12 cellular contexts compared by ENCODE assay signal in the genomic region with DNA sequence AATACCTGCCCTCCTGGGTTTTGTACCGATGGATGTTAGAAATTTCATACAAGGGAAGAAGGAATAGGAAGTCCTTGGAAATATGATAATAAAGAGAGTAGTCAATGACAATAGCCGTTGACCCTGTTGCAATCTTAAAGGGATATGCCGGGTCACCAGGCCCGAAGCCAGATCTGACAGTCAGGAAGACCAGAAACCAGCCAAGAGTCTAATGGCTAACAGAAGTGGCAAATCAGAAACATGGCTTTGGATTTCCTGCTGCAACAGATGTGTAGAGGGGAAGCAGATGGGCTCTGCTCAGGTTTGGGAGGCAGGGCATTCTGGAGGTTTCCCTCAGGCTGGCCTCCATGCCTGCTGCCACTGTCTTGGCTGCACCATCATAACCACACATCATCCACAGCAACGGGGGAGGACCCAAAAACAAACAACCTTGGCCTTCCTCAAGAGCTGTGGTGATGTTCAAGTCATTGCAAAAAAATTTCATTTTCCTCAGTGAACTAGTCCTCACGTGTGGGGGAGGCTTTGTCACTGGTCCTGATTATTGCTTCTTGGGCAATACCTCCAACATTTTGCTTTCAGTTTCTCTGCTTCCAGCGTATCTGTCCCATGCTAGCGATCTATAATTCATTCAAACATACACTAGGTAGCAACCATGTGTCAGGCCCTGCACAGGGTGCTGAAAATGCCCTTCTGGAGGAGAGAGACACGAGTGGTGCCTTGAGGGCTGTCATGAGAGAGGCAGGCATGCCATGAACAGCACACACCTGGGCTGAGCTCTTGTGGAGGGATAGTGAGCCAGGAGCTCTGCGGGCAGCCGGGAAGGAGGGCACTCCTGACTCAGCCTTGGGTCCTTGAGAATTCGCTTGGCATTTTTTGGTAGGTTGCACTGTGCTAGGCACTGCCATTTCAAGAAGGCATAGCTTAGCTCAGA. TPM values are rescaled to one million over a fixed set of nuclear protein-coding genes. Genes with fewer than 3 reads are reported as not detected.
DNase-seq lines count a peak whose midpoint lies in the region; ATAC-seq and TF ChIP-seq lines count a peak whose summit lies in the region.
"Had no signal": no experiment of that assay in that cellular context is flagged by ENCODE, and none has a peak within 500 bp of the region (broad histone marks: within the 10 kb centered on the region; RNA-seq: fewer than 3 reads in every experiment).

No MANE protein-coding gene starts in this region.

- H3K4me1 Mint-ChIP-seq in nephron progenitor cell: peaks cover 69% of the 10 kb centered on the region
- no peaks in the 10 kb centered on the region for H3K4me1 Mint-ChIP-seq in CD8-positive, alpha-beta memory T cell
- H3K4me1 Mint-ChIP-seq: activated naive CD4-positive, alpha-beta T cell treated with anti-CD3 and anti-CD28 coated beads, Interleukin-2, amount 50 U/mL, for 24 hours had no signal

- H3K4me3 Mint-ChIP-seq in nephron progenitor cell: peak overlapping the region; percentile 67
- H3K4me3 Mint-ChIP-seq in CD8-positive, alpha-beta memory T cell: no peak overlapping the region
- H3K4me3 Mint-ChIP-seq: activated naive CD4-positive, alpha-beta T cell treated with anti-CD3 and anti-CD28 coated beads, Interleukin-2, amount 50 U/mL, for 24 hours; CD8-positive, alpha-beta T cell; T-helper 2 cell treated with Interferon-gamma antibody and Interleukin-4, amounts not matched to agents 5 μg/mL and 100 μg/mL, for 36 hours had no signal

- no peak for TF ChIP-seq POLR2A in esophagus muscularis mucosa (IDR thresholded peaks at IDR 0.05; ENCODE audit: low read depth)

- ATAC-seq in HG02870 (IDR thresholded peaks at IDR 0.05; ENCODE audit: unreplicated experiment): no peak
- ATAC-seq: CD8-positive, alpha-beta T cell had no signal

- CTCF ChIA-PET in CD8-positive, alpha-beta memory T cell (lab: Charles Lee): interaction anchor here (0.8 kb wide), 1 partner anchor 75 kb away, joined by 3 read pairs; no protein-coding TSS in a partner anchor

- no peaks in the 10 kb centered on the region for H3K9me3 ChIP-seq in esophagus muscularis mucosa
- no peaks in the 10 kb centered on the region for H3K9me3 ChIP-seq in CD8-positive, alpha-beta memory T cell (ENCODE audit: low read length)

- POLR2A ChIA-PET in CD8-positive, alpha-beta memory T cell (lab: Charles Lee): no interaction called here

- H3K9me3 Mint-ChIP-seq in nephron progenitor cell: peaks cover 3% of the 10 kb centered on the region
- H3K9me3 Mint-ChIP-seq in CD8-positive, alpha-beta memory T cell: no peaks in the 10 kb centered on the region
- H3K9me3 Mint-ChIP-seq: activated naive CD4-positive, alpha-beta T cell treated with anti-CD3 and anti-CD28 coated beads, Interleukin-2, amount 50 U/mL, for 24 hours; CD8-positive, alpha-beta T cell; T-helper 2 cell treated with Interferon-gamma antibody and Interleukin-4, amounts not matched to agents 5 μg/mL and 100 μg/mL, for 36 hours had no signal

- H3K27ac Mint-ChIP-seq in nephron progenitor cell: peak overlapping the region; percentile 98
- peak overlapping the region in 1 of 8 donors; percentile 56 for H3K27ac Mint-ChIP-seq in CD8-positive, alpha-beta memory T cell
- H3K27ac Mint-ChIP-seq: activated naive CD4-positive, alpha-beta T cell treated with anti-CD3 and anti-CD28 coated beads, Interleukin-2, amount 50 U/mL, for 24 hours; CD8-positive, alpha-beta T cell; T-helper 2 cell treated with Interferon-gamma antibody and Interleukin-4, amounts not matched to agents 5 μg/mL and 100 μg/mL, for 36 hours had no signal

- no peak overlapping the region for H3K4me3 ChIP-seq in esophagus muscularis mucosa
- H3K4me3 ChIP-seq in CD8-positive, alpha-beta memory T cell (ENCODE audit: low read length): no peak overlapping the region

- H3K27me3 ChIP-seq in esophagus muscularis mucosa: no peaks in the 10 kb centered on the region
- no peaks in the 10 kb centered on the region for H3K27me3 ChIP-seq in CD8-positive, alpha-beta memory T cell (ENCODE audit: insufficient read depth, low read length, poor library complexity, severe bottlenecking)

- intact Hi-C loops in esophagus muscularis mucosa (cut with DNase I): no loop called here

- H3K36me3 ChIP-seq in esophagus muscularis mucosa: no peaks in the 10 kb centered on the region
- no peaks in the 10 kb centered on the region for H3K36me3 ChIP-seq in CD8-positive, alpha-beta memory T cell (ENCODE audit: insufficient read depth, low read length)

- DNase-seq in AG08396 (ENCODE audit: low spot score) (peak; percentile 63), MV-4-11 (lab: John Stamatoyannopoulos, UW) (peak; percentile 63), esophagus muscularis mucosa (ENCODE audit: extremely low spot score) (no peak), nephron progenitor cell (no peak), iPS-NIHi7 (ENCODE audit: extremely low spot score) (no peak), GF-D8 (lab: John Stamatoyannopoulos, UW) (no peak)
- DNase-seq in CD8-positive, alpha-beta memory T cell: no peak
- DNase-seq: CD8-positive, alpha-beta T cell; NCI-H2029 treated with DMSO at 0.1 percent for 48 hours had no signal

- TF ChIP-seq CTCF in esophagus muscularis mucosa (IDR thresholded peaks at IDR 0.05) (no peak), nephron progenitor cell (IDR thresholded peaks at IDR 0.05) (no peak)

- TF ChIP-seq EP300 in esophagus muscularis mucosa (IDR thresholded peaks at IDR 0.05): no peak

- peaks cover 35 to 46% (median 42%) of the 10 kb centered on the region in 4 donors for H3K4me1 ChIP-seq in esophagus muscularis mucosa
- no peaks in the 10 kb centered on the region for H3K4me1 ChIP-seq in CD8-positive, alpha-beta memory T cell (ENCODE audit: insufficient read depth, low read length)

- 73% methylated on average over 12 of the region's 12 CpGs for WGBS in esophagus muscularis mucosa

- peaks cover 5% of the 10 kb centered on the region for H3K27me3 Mint-ChIP-seq in nephron progenitor cell (ENCODE audit: low read depth, poor library complexity)
- peaks cover 4 to 19% of the 10 kb centered on the region in 2 donors for H3K27me3 Mint-ChIP-seq in CD8-positive, alpha-beta memory T cell
- H3K27me3 Mint-ChIP-seq: activated naive CD4-positive, alpha-beta T cell treated with anti-CD3 and anti-CD28 coated beads, Interleukin-2, amount 50 U/mL, for 24 hours had no signal

- H3K36me3 Mint-ChIP-seq in nephron progenitor cell (ENCODE audit: low read depth): no peaks in the 10 kb centered on the region
- no peaks in the 10 kb centered on the region for H3K36me3 Mint-ChIP-seq in CD8-positive, alpha-beta memory T cell
- H3K36me3 Mint-ChIP-seq: activated naive CD4-positive, alpha-beta T cell treated with anti-CD3 and anti-CD28 coated beads, Interleukin-2, amount 50 U/mL, for 24 hours; CD8-positive, alpha-beta T cell had no signal

- H3K27ac ChIP-seq in esophagus muscularis mucosa (replicated peaks in 1 of 4): peak overlapping the region; percentile 75 to 77 (median 76)
- H3K27ac ChIP-seq in CD8-positive, alpha-beta memory T cell (ENCODE audit: low read depth, low read length): no peak overlapping the region

RNA-seq across cellular contexts. Expression of a gene that starts 48.2 kb away (rescaled TPM):
- total RNA-seq in esophagus muscularis mucosa: 10 to 100 TPM; 12.3 to 20.2 (median 17.5) TPM
- total RNA-seq in CD8-positive, alpha-beta memory T cell: under 1 TPM; 0.84 to 0.98 TPM
- polyA plus RNA-seq in CD8-positive, alpha-beta memory T cell: 0.72 TPM

Comparison
In these comparisons a context has a peak if more than half of its experiments do, and no peak if none do; other contexts are left out.
1. DNase-seq: peak in AG08396 (single experiment) and MV-4-11 (single experiment); none in esophagus muscularis mucosa (single experiment), nephron progenitor cell (single experiment), CD8-positive, alpha-beta memory T cell (0 of 5), iPS-NIHi7 (single experiment) and GF-D8 (single experiment).
2. RNA of a gene that starts 48.2 kb away (total RNA-seq): 12.3 to 20.2 TPM in esophagus muscularis mucosa; 0.84 to 0.98 TPM in CD8-positive, alpha-beta memory T cell; every median in the first group is over 4 times any median in the second.